9 cellular contexts compared by ENCODE assay signal in the genomic region with DNA sequence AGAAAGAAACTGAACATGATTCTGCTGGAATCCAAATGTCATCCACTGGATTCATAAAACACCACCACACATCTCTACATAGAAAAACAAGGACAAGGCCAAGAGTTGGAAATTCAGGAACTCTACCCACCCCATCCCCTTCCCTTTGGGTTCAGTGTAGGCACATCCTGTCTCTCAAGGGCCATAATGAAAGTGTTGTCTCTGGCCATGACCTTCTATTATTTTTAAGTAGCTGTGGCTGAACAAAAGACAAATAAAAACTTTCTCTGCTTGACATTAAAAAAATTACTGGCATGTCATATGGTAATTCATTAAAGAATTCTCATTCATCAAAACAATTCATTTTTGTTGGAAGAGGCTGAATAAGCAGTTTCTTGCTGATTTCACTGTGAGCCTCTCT.
"Had no signal": no experiment of that assay in that cellular context is flagged by ENCODE, and none has a peak within 500 bp of the region (broad histone marks: within the 10 kb centered on the region; RNA-seq: fewer than 3 reads in every experiment).

No MANE protein-coding gene starts in this region.

- FAIRE-seq: HepG2 had no signal

- H3K27ac ChIP-seq: GM23248, HL-60 had no signal

- H3K36me3 Mint-ChIP-seq: IgD-negative memory B cell had no signal

- H3K36me3 ChIP-seq: HAP-1 had no signal

- H3K4me3 ChIP-seq: GM23248, HAP-1 had no signal

- ATAC-seq: HCT116, HepG2 had no signal

- H3K4me3 Mint-ChIP-seq: HFFc6 had no signal

- DNase-seq: GM23248, GOT3, H7, HFFc6 had no signal

- H3K9me3 ChIP-seq: HAP-1 had no signal

- H3K27ac Mint-ChIP-seq: HFFc6, IgD-negative memory B cell had no signal

- H3K9ac ChIP-seq: GM23248 had no signal

- H3K9me3 Mint-ChIP-seq: HFFc6 had no signal

- H3K27me3 Mint-ChIP-seq: IgD-negative memory B cell had no signal

- H2AFZ ChIP-seq: GM23248 had no signal
